In genomic region chr6:156719395-156719719, GRCh38 we compare ENCODE assay signal across 9 cellular contexts. TPM values are rescaled to one million over a fixed set of nuclear protein-coding genes. Genes with fewer than 3 reads are reported as not detected.
DNase-seq lines count a peak whose midpoint lies in the region; ATAC-seq, FAIRE-seq and TF ChIP-seq lines count a peak whose summit lies in the region.
"Had no signal": no experiment of that assay in that cellular context is flagged by ENCODE, and none has a peak within 500 bp of the region (broad histone marks: within the 10 kb centered on the region; RNA-seq: fewer than 3 reads in every experiment).

No MANE protein-coding gene starts in this region.

- H3K4me1 ChIP-seq in hepatocyte (ENCODE audit: insufficient read depth) (peaks cover 26% of the 10 kb centered on the region), smooth muscle cell (ENCODE audit: low read depth) (peaks cover 21% of the 10 kb centered on the region)
- H3K4me1 ChIP-seq: SJCRH30 had no signal

- peak overlapping the region; percentile 87 for H2AFZ ChIP-seq in hepatocyte
- peak overlapping the region; percentile 19 for H2AFZ ChIP-seq in smooth muscle cell (ENCODE audit: low read depth)

- H3K4me2 ChIP-seq in hepatocyte = peak overlapping the region; percentile 78
- H3K4me2 ChIP-seq in smooth muscle cell = peak overlapping the region; percentile 77

- no peaks in the 10 kb centered on the region for H3K9me2 ChIP-seq in hepatocyte (replicated peaks; ENCODE audit: insufficient read depth)

- H3K4me1 Mint-ChIP-seq in HFFc6 (ENCODE audit: low read depth) = peaks cover 20% of the 10 kb centered on the region
- H3K4me1 Mint-ChIP-seq in activated T-helper 1 cell treated with anti-CD3 and anti-CD28 coated beads, Interleukin-12 subunit alpha, Interleukin-12 subunit beta, Interleukin-2, Interleukin-4 antibody, amounts not matched to agents 30 ng/mL and 10 ng/mL and 1 ng/mL, durations not matched to agents 14 hours and 24 hours and 36 hours (ENCODE audit: low read depth) = peaks cover 12% of the 10 kb centered on the region

- TF ChIP-seq CTCF in HFFc6 (IDR thresholded peaks at IDR 0.05) (no peak), hepatocyte (IDR thresholded peaks at IDR 0.05; ENCODE audit: poor library complexity) (no peak), smooth muscle cell (IDR thresholded peaks at IDR 0.05; ENCODE audit: borderline replicate concordance, insufficient read depth, poor library complexity, severe bottlenecking) (no peak), GM13976 (IDR thresholded peaks at IDR 0.05; ENCODE audit: borderline replicate concordance, control extremely low read depth, extremely low read depth, insufficient read depth, missing control alignments) (no peak)

- intact Hi-C loops in activated T-helper 1 cell treated with anti-CD3 and anti-CD28 coated beads, Interleukin-12 subunit alpha, Interleukin-12 subunit beta, Interleukin-2, Interleukin-4 antibody, amounts not matched to agents 30 ng/mL and 10 ng/mL and 1 ng/mL, durations not matched to agents 14 hours and 24 hours and 36 hours (cut with micrococcal nuclease) = no loop called here

- H3K36me3 ChIP-seq in hepatocyte (replicated peaks; ENCODE audit: insufficient read depth, low read depth) (no peaks in the 10 kb centered on the region), smooth muscle cell (ENCODE audit: low read depth) (no peaks in the 10 kb centered on the region)
- H3K36me3 ChIP-seq: SJCRH30 had no signal

- in situ Hi-C loops in GM13976 (cut with MboI; ENCODE audit: low sequenced_read_pairs, unreplicated experiment) = no loop called here

- WGBS in hepatocyte (ENCODE audit: low lambda C conversion rate, missing lambda C conversion rate) = 71% methylated on average over 13 of the region's 13 CpGs
- WGBS in smooth muscle cell (ENCODE audit: low lambda C conversion rate) = 67% methylated on average over 13 of the region's 13 CpGs

- peak overlapping the region; percentile 74 for H3K27ac Mint-ChIP-seq in HFFc6
- peak overlapping the region; percentile 44 for H3K27ac Mint-ChIP-seq in activated T-helper 1 cell treated with anti-CD3 and anti-CD28 coated beads, Interleukin-12 subunit alpha, Interleukin-12 subunit beta, Interleukin-2, Interleukin-4 antibody, amounts not matched to agents 30 ng/mL and 10 ng/mL and 1 ng/mL, durations not matched to agents 14 hours and 24 hours and 36 hours

- peak overlapping the region; percentile 78 for H3K9ac ChIP-seq in smooth muscle cell (ENCODE audit: low read depth)

- H3K4me3 ChIP-seq in hepatocyte (no peak overlapping the region), smooth muscle cell (peak overlapping the region; percentile 24)
- H3K4me3 ChIP-seq: SJCRH30 had no signal

- no peaks in the 10 kb centered on the region for H3K9me3 Mint-ChIP-seq in HFFc6
- H3K9me3 Mint-ChIP-seq in activated T-helper 1 cell treated with anti-CD3 and anti-CD28 coated beads, Interleukin-12 subunit alpha, Interleukin-12 subunit beta, Interleukin-2, Interleukin-4 antibody, amounts not matched to agents 30 ng/mL and 10 ng/mL and 1 ng/mL, durations not matched to agents 14 hours and 24 hours and 36 hours = no peaks in the 10 kb centered on the region

- ATAC-seq in GM18907 (IDR thresholded peaks at IDR 0.05; ENCODE audit: unreplicated experiment) (no peak), HG02798 (IDR thresholded peaks at IDR 0.05; ENCODE audit: poor library complexity, unreplicated experiment) (no peak)

- peaks cover 17% of the 10 kb centered on the region for H3F3A ChIP-seq in smooth muscle cell (ENCODE audit: low read depth)

- DNase-seq in HFFc6 (no peak), hepatocyte (ENCODE audit: low spot score) (peak; percentile 25), smooth muscle cell (lab: John Stamatoyannopoulos, UW; ENCODE audit: unreplicated experiment) (no peak), HTR-8/SVneo (ENCODE audit: insufficient read length, low spot score) (no peak), GM13976 (ENCODE audit: low spot score) (no peak)
- DNase-seq in activated T-helper 1 cell treated with anti-CD3 and anti-CD28 coated beads, Interleukin-12 subunit alpha, Interleukin-12 subunit beta, Interleukin-2, Interleukin-4 antibody, amounts not matched to agents 30 ng/mL and 10 ng/mL and 1 ng/mL, durations not matched to agents 14 hours and 24 hours and 36 hours (ENCODE audit: low spot score) = no peak

- H3K9me3 ChIP-seq in hepatocyte (ENCODE audit: low read depth) (no peaks in the 10 kb centered on the region), smooth muscle cell (replicated peaks; ENCODE audit: low read depth) (no peaks in the 10 kb centered on the region)
- H3K9me3 ChIP-seq: SJCRH30 had no signal

- no peaks in the 10 kb centered on the region for H3K36me3 Mint-ChIP-seq in HFFc6 (ENCODE audit: low read depth)
- H3K36me3 Mint-ChIP-seq in activated T-helper 1 cell treated with anti-CD3 and anti-CD28 coated beads, Interleukin-12 subunit alpha, Interleukin-12 subunit beta, Interleukin-2, Interleukin-4 antibody, amounts not matched to agents 30 ng/mL and 10 ng/mL and 1 ng/mL, durations not matched to agents 14 hours and 24 hours and 36 hours (ENCODE audit: low read depth) = no peaks in the 10 kb centered on the region

- H3K79me2 ChIP-seq in hepatocyte = no peaks in the 10 kb centered on the region
- no peaks in the 10 kb centered on the region for H3K79me2 ChIP-seq in smooth muscle cell (ENCODE audit: low read depth)

- no peaks in the 10 kb centered on the region; the same call in 1 of the 2 replicates for H3K27me3 Mint-ChIP-seq in HFFc6 (ENCODE audit: insufficient read depth)
- peaks cover 10% of the 10 kb centered on the region for H3K27me3 Mint-ChIP-seq in activated T-helper 1 cell treated with anti-CD3 and anti-CD28 coated beads, Interleukin-12 subunit alpha, Interleukin-12 subunit beta, Interleukin-2, Interleukin-4 antibody, amounts not matched to agents 30 ng/mL and 10 ng/mL and 1 ng/mL, durations not matched to agents 14 hours and 24 hours and 36 hours (ENCODE audit: insufficient read depth)

- H3K27me3 ChIP-seq in hepatocyte (no peaks in the 10 kb centered on the region), smooth muscle cell (ENCODE audit: low read depth) (no peaks in the 10 kb centered on the region)
- H3K27me3 ChIP-seq: SJCRH30 had no signal

- H3K4me3 Mint-ChIP-seq in HFFc6 = peak overlapping the region; percentile 77
- peak overlapping the region; percentile 75 for H3K4me3 Mint-ChIP-seq in activated T-helper 1 cell treated with anti-CD3 and anti-CD28 coated beads, Interleukin-12 subunit alpha, Interleukin-12 subunit beta, Interleukin-2, Interleukin-4 antibody, amounts not matched to agents 30 ng/mL and 10 ng/mL and 1 ng/mL, durations not matched to agents 14 hours and 24 hours and 36 hours

- H3K27ac ChIP-seq in hepatocyte = peak overlapping the region; percentile 93
- peak overlapping the region; percentile 86 for H3K27ac ChIP-seq in smooth muscle cell (ENCODE audit: low read depth)
- H3K27ac ChIP-seq: SJCRH30 had no signal

- no peaks in the 10 kb centered on the region for H4K20me1 ChIP-seq in hepatocyte (ENCODE audit: insufficient read depth, poor library complexity, severe bottlenecking)
- H4K20me1 ChIP-seq in smooth muscle cell (ENCODE audit: low read depth) = no peaks in the 10 kb centered on the region

- FAIRE-seq in HTR-8/SVneo (lab: Jason Lieb, UNC) = no peak

RNA-seq across cellular contexts. Expression of gene ARID1B, which starts 57.8 kb away (rescaled TPM):
- total RNA-seq in HFFc6 (2021; fragmentation: NEBNext Ultra II Directional; extraction: Animal tissue kit (Norgen Biotek cat#: 25700)) = 10 to 100 TPM; 32.5 to 44.3 (median 36.5) TPM
- total RNA-seq in activated T-helper 1 cell treated with anti-CD3 and anti-CD28 coated beads, Interleukin-12 subunit alpha, Interleukin-12 subunit beta, Interleukin-2, Interleukin-4 antibody, amounts not matched to agents 30 ng/mL and 10 ng/mL and 1 ng/mL, durations not matched to agents 14 hours and 24 hours and 36 hours = 73.6 and 79.1 TPM in 2 replicates
- total RNA-seq in hepatocyte (60.2 and 67.0 TPM in 2 replicates), smooth muscle cell (52.8 and 65.4 TPM in 2 replicates)
- polyA plus RNA-seq in hepatocyte (32.9 and 47.5 TPM in 2 replicates), smooth muscle cell (30.1 and 40.2 TPM in 2 replicates)
